In genomic region chr18:34880882-34881852, GRCh38 we compare ENCODE assay signal across 10 cellular contexts.
DNase-seq lines count a peak whose midpoint lies in the region; ATAC-seq and TF ChIP-seq lines count a peak whose summit lies in the region.
"Had no signal": no experiment of that assay in that cellular context is flagged by ENCODE, and none has a peak within 500 bp of the region (broad histone marks: within the 10 kb centered on the region; RNA-seq: fewer than 3 reads in every experiment).

No MANE protein-coding gene starts in this region.

- TF ChIP-seq POLR2A in testis (IDR thresholded peaks at IDR 0.05) = no peak

- DNase-seq in DMS53 treated with DMSO at 0.1 percent for 48 hours (lab: John Stamatoyannopoulos, UW; ENCODE audit: unreplicated experiment) = peak; percentile 5
- DNase-seq in OCI-M1 (lab: John Stamatoyannopoulos, UW) = peak; percentile 5
- peak; percentile 67 for DNase-seq in fibroblast of peridontal ligament (ENCODE audit: extremely low read depth)
- DNase-seq in psoas muscle = no peak
- DNase-seq in C1 segment of cervical spinal cord (lab: John Stamatoyannopoulos, UW) = no peak
- no peak for DNase-seq in stimulated activated CD4-positive, alpha-beta T cell treated with anti-CD3 and anti-CD28 coated beads, Interleukin-2, amount 100 ng/mL, for 48 hours
- DNase-seq in NCI-H1694 (lab: John Stamatoyannopoulos, UW) = no peak
- DNase-seq in testis = no peak
- DNase-seq: mucosa of descending colon, T-helper 1 cell had no signal

- H3K27ac ChIP-seq in psoas muscle (peak overlapping the region; percentile 72), testis (no peak overlapping the region)

- H3K4me3 ChIP-seq in psoas muscle (no peak overlapping the region), testis (no peak overlapping the region)
- H3K4me3 ChIP-seq: mucosa of descending colon had no signal

- 45 to 59% (median 45%) methylated on average over 4 of the region's 4 CpGs for WGBS in psoas muscle, 3 donors
- 80 to 83% methylated on average over 4 of the region's 4 CpGs for WGBS in testis, 2 donors

- H3K27me3 ChIP-seq in psoas muscle (ENCODE audit: insufficient read depth in 3 of 3, low read length in 2 of 3) (no peaks in the 10 kb centered on the region), testis (no peaks in the 10 kb centered on the region)

- TF ChIP-seq CTCF in psoas muscle (IDR thresholded peaks at IDR 0.05) = peak; percentile 42
- no peak for TF ChIP-seq CTCF in testis (IDR thresholded peaks at IDR 0.05)

- H3K9me3 ChIP-seq in psoas muscle (no peaks in the 10 kb centered on the region), testis (no peaks in the 10 kb centered on the region)
- H3K9me3 ChIP-seq: mucosa of descending colon had no signal

- H3K4me1 ChIP-seq in psoas muscle (peaks cover 15% of the 10 kb centered on the region), testis (no peaks in the 10 kb centered on the region)

- peak; percentile 84 to 96 (median 91) for ATAC-seq in psoas muscle
- ATAC-seq: mucosa of descending colon had no signal

- H3K36me3 ChIP-seq in psoas muscle (ENCODE audit: insufficient read depth in 1 of 2, low read depth in 1 of 2) = peaks cover 6 to 48% of the 10 kb centered on the region in 2 donors
- H3K36me3 ChIP-seq in testis (ENCODE audit: low read depth, missing control alignments) = no peaks in the 10 kb centered on the region

- intact Hi-C loops in psoas muscle (cut with DNase I) (loop anchor here (5.0 to 10.0 kb wide), 4 partner anchors 94 to 261 kb away; no protein-coding TSS in a partner anchor), testis (cut with DNase I; ENCODE audit: low total_unique reads) (no loop called here)

Comparison
In these comparisons a context has a peak if more than half of its experiments do, and no peak if none do; other contexts are left out.
1. DNase-seq: peak in DMS53 treated with DMSO at 0.1 percent for 48 hours (single experiment), OCI-M1 (single experiment) and fibroblast of peridontal ligament (single experiment); none in psoas muscle (0 of 2), C1 segment of cervical spinal cord (0 of 14), stimulated activated CD4-positive, alpha-beta T cell treated with anti-CD3 and anti-CD28 coated beads, Interleukin-2, amount 100 ng/mL, for 48 hours (0 of 2), NCI-H1694 (single experiment) and testis (single experiment).